In genomic region chr22:44639891-44640617, GRCh38 we compare ENCODE assay signal across 16 cellular contexts.
DNase-seq lines count a peak whose midpoint lies in the region; ATAC-seq lines count a peak whose summit lies in the region.
"Had no signal": no experiment of that assay in that cellular context is flagged by ENCODE, and none has a peak within 500 bp of the region (broad histone marks: within the 10 kb centered on the region; RNA-seq: fewer than 3 reads in every experiment).

No MANE protein-coding gene starts in this region.

- H3K9me2 ChIP-seq in GM23248 (ENCODE audit: insufficient read depth) = no peaks in the 10 kb centered on the region

- in situ Hi-C loops in GM23248 (cut with MboI) = no loop called here

- H3K4me3 ChIP-seq in GM23248 = no peak overlapping the region
- H3K4me3 ChIP-seq in skin epidermis = no peak overlapping the region

- no peaks in the 10 kb centered on the region for H3K36me3 ChIP-seq in GM23248 (ENCODE audit: low read depth)

- H3K4me1 ChIP-seq in GM23248 (ENCODE audit: insufficient read depth) = peaks cover 12% of the 10 kb centered on the region

- no peaks in the 10 kb centered on the region for H3K9me3 ChIP-seq in GM23248 (ENCODE audit: low read depth)

- H3K9ac ChIP-seq in GM23248 = peak overlapping the region; percentile 83; the same call in 1 of the 2 replicates

- no peak overlapping the region for H3K4me2 ChIP-seq in GM23248 (ENCODE audit: unreplicated experiment)

- peaks cover 20% of the 10 kb centered on the region for H3F3A ChIP-seq in GM23248 (ENCODE audit: insufficient read depth)

- no peak for DNase-seq in GM23248
- DNase-seq in dermis blood vessel endothelial cell = peak; percentile 44
- no peak for DNase-seq in NCI-H526 (lab: John Stamatoyannopoulos, UW)
- DNase-seq: activated CD4-positive, alpha-beta T cell treated with anti-CD3 and anti-CD28 coated beads for 4 hours; activated naive CD4-positive, alpha-beta T cell treated with anti-CD3 and anti-CD28 coated beads for 36 hours; NCI-H2081; NCI-H524; OCI-M1; stimulated activated CD4-positive, alpha-beta T cell treated with anti-CD3 and anti-CD28 coated beads, Interleukin-2, amount 100 ng/mL, for 24 hours; T-helper 9 cell had no signal

- no peak overlapping the region for H2AFZ ChIP-seq in GM23248

- H3K79me2 ChIP-seq in GM23248 (ENCODE audit: insufficient read depth) = no peaks in the 10 kb centered on the region

- H4K20me1 ChIP-seq in GM23248 (ENCODE audit: insufficient read depth) = no peaks in the 10 kb centered on the region

- ATAC-seq in HG03520 (IDR thresholded peaks at IDR 0.05; ENCODE audit: unreplicated experiment) (no peak), HG03045 (IDR thresholded peaks at IDR 0.05; ENCODE audit: unreplicated experiment) (no peak), HG02852 (IDR thresholded peaks at IDR 0.05; ENCODE audit: unreplicated experiment) (no peak)
- ATAC-seq: HCT116 had no signal

- no peak overlapping the region for H3K27ac ChIP-seq in GM23248
- H3K27ac ChIP-seq in layer of hippocampus (ENCODE audit: low read depth, low read length) = peak overlapping the region; percentile 68
- peak overlapping the region in 20 of 21 experiments; percentile 71 to 93 (median 86) for H3K27ac ChIP-seq in skin epidermis

- H3K27me3 ChIP-seq in GM23248 (replicated peaks; ENCODE audit: insufficient read depth) (no peaks in the 10 kb centered on the region), layer of hippocampus (ENCODE audit: control insufficient read depth, insufficient read depth, low read length) (no peaks in the 10 kb centered on the region)

- WGBS in GM23248 (ENCODE audit: low coverage in 1 of 2, low lambda C conversion rate in 2 of 2, missing lambda C conversion rate in 2 of 2), 2 experiments = 43% methylated on average over 9 to 12 of the region's 12 CpGs
